Comparison of ENCODE assay signal across 11 cellular contexts in genomic region chr17:48134912-48135480, GRCh38. TPM values are rescaled to one million over a fixed set of nuclear protein-coding genes. Genes with fewer than 3 reads are reported as not detected.
DNase-seq lines count a peak whose midpoint lies in the region; ATAC-seq and TF ChIP-seq lines count a peak whose summit lies in the region.
"Had no signal": no experiment of that assay in that cellular context is flagged by ENCODE, and none has a peak within 500 bp of the region (broad histone marks: within the 10 kb centered on the region; RNA-seq: fewer than 3 reads in every experiment).

No MANE protein-coding gene starts in this region.

- TF ChIP-seq CTCF in HEK293 (tag by site-specific recombination; IDR thresholded peaks at IDR 0.05) (no peak), VCaP (conservative IDR thresholded peaks at IDR 0.05) (peak; percentile 33; the same call in 1 of the 2 replicates), mesothelial cell of epicardium (IDR thresholded peaks at IDR 0.05; ENCODE audit: unreplicated experiment) (no peak)

- POLR2A ChIA-PET in HEK293 (lab: Yijun Ruan, JAX): no interaction called here
- POLR2A ChIA-PET in naive thymus-derived CD4-positive, alpha-beta T cell (lab: Charles Lee): no interaction called here

- H3K27ac ChIP-seq in HEK293 (ENCODE audit: extremely low read depth, low read depth, low read length): no peak overlapping the region
- H3K27ac ChIP-seq in VCaP: no peak overlapping the region
- no peak overlapping the region for H3K27ac ChIP-seq in naive thymus-derived CD4-positive, alpha-beta T cell (ENCODE audit: low read depth, low read length)
- H3K27ac ChIP-seq: SK-N-MC had no signal

- H3K9me3 ChIP-seq in HEK293 (ENCODE audit: control insufficient read depth, insufficient read depth, low read depth, low read length): no peaks in the 10 kb centered on the region
- H3K9me3 ChIP-seq in naive thymus-derived CD4-positive, alpha-beta T cell (ENCODE audit: control insufficient read depth in 2 of 3, low read length in 3 of 3): no peaks in the 10 kb centered on the region

- H3K36me3 ChIP-seq in HEK293 (ENCODE audit: control insufficient read depth in 2 of 2, insufficient read depth in 1 of 2, low read length in 2 of 2): no peaks in the 10 kb centered on the region
- peaks cover 0 to 31% (median 0%) of the 10 kb centered on the region in 3 experiments for H3K36me3 ChIP-seq in naive thymus-derived CD4-positive, alpha-beta T cell (ENCODE audit: control insufficient read depth in 2 of 3, insufficient read depth in 3 of 3, low read length in 3 of 3)

- H3K9me3 Mint-ChIP-seq in mesothelial cell of epicardium: no peaks in the 10 kb centered on the region
- H3K9me3 Mint-ChIP-seq in naive thymus-derived CD4-positive, alpha-beta T cell: peaks cover 0 to 1% (median 0%) of the 10 kb centered on the region in 11 donors

- intact Hi-C loops in naive thymus-derived CD4-positive, alpha-beta T cell (cut with micrococcal nuclease): loop anchor here in 1 of 2 donors (1.0 to 5.0 kb wide), 2 partner anchors 158 to 483 kb away; no protein-coding TSS in a partner anchor

- H3K27ac Mint-ChIP-seq in mesothelial cell of epicardium: no peak overlapping the region
- H3K27ac Mint-ChIP-seq in naive thymus-derived CD4-positive, alpha-beta T cell: peak overlapping the region in 4 of 9 donors; percentile 31 to 62 (median 46)

- H3K27me3 ChIP-seq in naive thymus-derived CD4-positive, alpha-beta T cell (ENCODE audit: control insufficient read depth in 2 of 2, insufficient read depth in 2 of 2, low read length in 2 of 2): no peaks in the 10 kb centered on the region

- H3K4me1 ChIP-seq in HEK293 (ENCODE audit: control insufficient read depth, insufficient read depth, low read length): no peaks in the 10 kb centered on the region
- no peaks in the 10 kb centered on the region for H3K4me1 ChIP-seq in naive thymus-derived CD4-positive, alpha-beta T cell (ENCODE audit: control insufficient read depth in 2 of 2, insufficient read depth in 2 of 2, low read length in 2 of 2)

- no peak overlapping the region for H3K4me3 ChIP-seq in HEK293 (ENCODE audit: low read depth, low read length)
- H3K4me3 ChIP-seq in naive thymus-derived CD4-positive, alpha-beta T cell (ENCODE audit: low read length): no peak overlapping the region
- H3K4me3 ChIP-seq: SK-N-MC had no signal

- CTCF ChIA-PET in HEK293 (lab: Yijun Ruan, JAX): interaction anchor here (0.6 to 7.4 kb wide), 23 partner anchors 8 to 245 kb away, joined by 3 to 105 read pairs (median 4); no protein-coding TSS in a partner anchor
- CTCF ChIA-PET in naive thymus-derived CD4-positive, alpha-beta T cell (lab: Charles Lee): interaction anchor here (7.2 kb wide), 1 partner anchor 53 kb away, joined by 64 read pairs; no protein-coding TSS in a partner anchor

- H3K27me3 Mint-ChIP-seq in mesothelial cell of epicardium (ENCODE audit: low read depth): no peaks in the 10 kb centered on the region
- H3K27me3 Mint-ChIP-seq in naive thymus-derived CD4-positive, alpha-beta T cell: no peaks in the 10 kb centered on the region

- H3K4me1 Mint-ChIP-seq in mesothelial cell of epicardium: peaks cover 12% of the 10 kb centered on the region
- H3K4me1 Mint-ChIP-seq in naive thymus-derived CD4-positive, alpha-beta T cell: peaks cover 0 to 8% (median 7%) of the 10 kb centered on the region in 7 donors

- no peaks in the 10 kb centered on the region for H3K36me3 Mint-ChIP-seq in mesothelial cell of epicardium
- peaks cover 8 to 18% (median 14%) of the 10 kb centered on the region in 5 donors for H3K36me3 Mint-ChIP-seq in naive thymus-derived CD4-positive, alpha-beta T cell

- ATAC-seq in left lobe of liver: peak; percentile 35
- no peak for ATAC-seq in naive thymus-derived CD4-positive, alpha-beta T cell

- H3K4me3 Mint-ChIP-seq in mesothelial cell of epicardium: no peak overlapping the region
- no peak overlapping the region for H3K4me3 Mint-ChIP-seq in naive thymus-derived CD4-positive, alpha-beta T cell

- DNase-seq in EL (peak; percentile 30), left lobe of liver (ENCODE audit: low spot score) (no peak), mesothelial cell of epicardium (ENCODE audit: low spot score in 2 of 2, unreplicated experiment in 2 of 2) (no peak), T-helper 2 cell (no peak)
- DNase-seq in naive thymus-derived CD4-positive, alpha-beta T cell: no peak
- DNase-seq in stimulated activated CD4-positive, alpha-beta T cell treated with anti-CD3 and anti-CD28 coated beads, Interleukin-4, amount 100 ng/mL, for 1 hour: no peak
- DNase-seq: GDM1, islet precursor cell had no signal

TF ChIP-seq in HEK293, 187 proteins besides CTCF, POLR2A, EP300 and RAD21:
- peak; percentile 91 for TF ChIP-seq GLIS1 (tag by site-specific recombination; IDR thresholded peaks at IDR 0.05)
- TF ChIP-seq HOXA7 (CRISPR knock-in tag; IDR thresholded peaks at IDR 0.05; ENCODE audit: borderline replicate concordance): no peak
- TF ChIP-seq ZNF600 (tag by site-specific recombination; IDR thresholded peaks at IDR 0.05): peak; percentile 55; the same call in 1 of the 2 replicates
- TF ChIP-seq OVOL3 (tag by site-specific recombination; IDR thresholded peaks at IDR 0.05): no peak
- no peak for TF ChIP-seq HOXD13 (CRISPR knock-in tag; IDR thresholded peaks at IDR 0.05; ENCODE audit: borderline replicate concordance)
- TF ChIP-seq ZBTB20 (tag by site-specific recombination; IDR thresholded peaks at IDR 0.05): peak; percentile 44; the same call in 1 of the 2 replicates
- TF ChIP-seq ZNF596 (tag by site-specific recombination; IDR thresholded peaks at IDR 0.05): no peak
- TF ChIP-seq ZNF654 (tag by site-specific recombination; IDR thresholded peaks at IDR 0.05; ENCODE audit: low read depth): peak; percentile 52
- TF ChIP-seq KLF16 (tag by site-specific recombination; IDR thresholded peaks at IDR 0.05): no peak
- TF ChIP-seq PRDM10 (tag by site-specific recombination; IDR thresholded peaks at IDR 0.05): peak; percentile 66; the same call in 1 of the 2 replicates
- TF ChIP-seq ZBTB1 (tag by site-specific recombination; IDR thresholded peaks at IDR 0.05): no peak
- no peak for TF ChIP-seq ZNF707 (tag by site-specific recombination; IDR thresholded peaks at IDR 0.05)
- peak; percentile 2; the same call in 1 of the 2 replicates for TF ChIP-seq ZNF335 (tag by site-specific recombination; conservative IDR thresholded peaks at IDR 0.05)
- TF ChIP-seq ZNF214 (tag by site-specific recombination; IDR thresholded peaks at IDR 0.05; ENCODE audit: borderline replicate concordance): no peak

RNA-seq across cellular contexts. Expression of gene SNX11, which starts 27.4 kb away (rescaled TPM):
- total RNA-seq in left lobe of liver: 9.8 TPM
- total RNA-seq in mesothelial cell of epicardium: 16.2 to 20.1 TPM (median 18.4 TPM) in 3 replicates
- total RNA-seq in naive thymus-derived CD4-positive, alpha-beta T cell: 10 to 100 TPM; 12.3 to 35.1 (median 16.7) TPM
- polyA plus RNA-seq in naive thymus-derived CD4-positive, alpha-beta T cell: 10 to 100 TPM; 16.8 to 21.1 TPM

RNA-seq across cellular contexts. Expression of gene CBX1, which starts 33.7 kb away (rescaled TPM):
- total RNA-seq in left lobe of liver (8.2 TPM), mesothelial cell of epicardium (142 to 145 TPM (median 143 TPM) in 3 replicates)
- 10 to 100 TPM; 16.4 to 56.7 (median 33.5) TPM for total RNA-seq in naive thymus-derived CD4-positive, alpha-beta T cell
- polyA plus RNA-seq in naive thymus-derived CD4-positive, alpha-beta T cell: 10 to 100 TPM; 22.8 to 26.1 TPM
